In the genomic region with DNA sequence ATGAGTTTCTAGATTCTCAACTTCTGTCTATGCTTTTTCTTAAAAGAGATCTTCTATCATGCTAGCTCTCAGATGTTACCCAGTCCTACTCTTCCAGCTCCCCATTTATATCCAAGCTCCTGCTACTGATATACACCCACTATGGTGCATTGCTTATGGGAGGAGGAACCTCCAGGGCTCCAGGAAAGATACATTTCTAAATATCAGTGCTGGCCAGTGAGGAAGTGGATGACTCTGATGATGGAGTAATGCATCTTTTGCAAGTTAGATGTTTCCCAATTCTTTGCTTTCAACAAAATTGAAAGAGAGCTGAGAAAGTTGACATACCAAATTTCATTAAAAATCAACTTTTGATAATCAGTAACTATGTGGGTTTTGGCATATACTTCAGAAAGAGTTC, we compare ENCODE assay signal across 25 cellular contexts.
DNase-seq lines count a peak whose midpoint lies in the region; ATAC-seq and TF ChIP-seq lines count a peak whose summit lies in the region.
"Had no signal": no experiment of that assay in that cellular context is flagged by ENCODE, and none has a peak within 500 bp of the region (broad histone marks: within the 10 kb centered on the region; RNA-seq: fewer than 3 reads in every experiment).

No MANE protein-coding gene starts in this region.

- H3K27ac Mint-ChIP-seq in Calu3 (ENCODE audit: unreplicated experiment) = peak overlapping the region; percentile 26
- H3K27ac Mint-ChIP-seq: activated CD4-positive, alpha-beta memory T cell treated with anti-CD3 and anti-CD28 coated beads for 36 hours; activated naive CD8-positive, alpha-beta T cell treated with anti-CD3 and anti-CD28 coated beads, Interleukin-2, amount 10 ng/mL, durations not matched to agents 7 days and 5 days; CD8-positive, alpha-beta T cell; WTC11 had no signal

- intact Hi-C loops in Calu3 (cut with micrococcal nuclease; ENCODE audit: unreplicated experiment) = loop anchor here (5.0 kb wide), 1 partner anchor 114 kb away; no protein-coding TSS in a partner anchor

- no peaks in the 10 kb centered on the region for H3K79me2 ChIP-seq in trophoblast cell (ENCODE audit: control insufficient read depth, insufficient read depth, low read length, poor library complexity)
- H3K79me2 ChIP-seq: parathyroid adenoma had no signal

- no TSS peak for BruUV-seq in Calu3 (replicated peaks; lab: Mats Ljungman, UMichigan)

- H3K4me3 ChIP-seq in fibroblast of pulmonary artery (replicated peaks; ENCODE audit: low read depth, low read length) (no peak overlapping the region), trophoblast cell (ENCODE audit: low read depth, low read length) (no peak overlapping the region)
- H3K4me3 ChIP-seq: HAP-1, Peyer's patch, SK-N-MC had no signal

- no peaks in the 10 kb centered on the region for H3K27me3 Mint-ChIP-seq in Calu3 (ENCODE audit: unreplicated experiment)
- H3K27me3 Mint-ChIP-seq: activated CD4-positive, alpha-beta memory T cell treated with anti-CD3 and anti-CD28 coated beads for 36 hours; activated naive CD8-positive, alpha-beta T cell treated with anti-CD3 and anti-CD28 coated beads, Interleukin-2, amount 10 ng/mL, durations not matched to agents 7 days and 5 days; naive B cell had no signal

- H4K12ac ChIP-seq in trophoblast cell (ENCODE audit: low read depth, low read length) = no peak overlapping the region

- no peak for TF ChIP-seq CTCF in Calu3 (IDR thresholded peaks at IDR 0.05; ENCODE audit: unreplicated experiment)
- no peak for TF ChIP-seq CTCF in fibroblast of pulmonary artery (IDR thresholded peaks at IDR 0.05; ENCODE audit: low read length, missing control alignments)

- H3K9ac ChIP-seq in trophoblast cell (ENCODE audit: low read length) = no peak overlapping the region
- H3K9ac ChIP-seq: KMS-11, parathyroid adenoma had no signal

- peaks cover 10% of the 10 kb centered on the region for H3K4me1 Mint-ChIP-seq in Calu3 (ENCODE audit: low read depth, unreplicated experiment)
- H3K4me1 Mint-ChIP-seq: activated naive CD8-positive, alpha-beta T cell treated with anti-CD3 and anti-CD28 coated beads, Interleukin-2, amount 10 ng/mL, durations not matched to agents 7 days and 5 days; WTC11 had no signal

- DNase-seq in Calu3 (no peak), NOMO-1 (lab: John Stamatoyannopoulos, UW; ENCODE audit: unreplicated experiment in 2 of 2) (peak; percentile 61 to 81), fibroblast of pulmonary artery (ENCODE audit: low read depth) (peak; percentile 48), trophoblast cell (no peak), DMS 273 (lab: John Stamatoyannopoulos, UW; ENCODE audit: unreplicated experiment) (no peak)
- DNase-seq: activated CD4-positive, alpha-beta memory T cell treated with anti-CD3 and anti-CD28 coated beads for 36 hours; activated effector memory CD4-positive, alpha-beta T cell treated with Interleukin-2 at 50 U/mL for 16 hours; activated naive CD8-positive, alpha-beta T cell treated with anti-CD3 and anti-CD28 coated beads, Interleukin-2, amount 10 ng/mL, durations not matched to agents 7 days and 5 days; CD8-positive, alpha-beta T cell; cerebellar nuclear complex; DMS53; foreskin fibroblast; naive B cell; NCI-H1092; NCI-H1930; NCI-H2227 treated with DMSO at 0.1 percent for 48 hours; Peyer's patch; substantia nigra had no signal

- H3K4ac ChIP-seq in trophoblast cell (ENCODE audit: low read depth, low read length) = no peak overlapping the region

- no peak overlapping the region for H3K23ac ChIP-seq in trophoblast cell (ENCODE audit: low read length)

- H2BK5ac ChIP-seq in trophoblast cell (ENCODE audit: low read depth, low read length, poor library complexity) = no peak overlapping the region

- no peak overlapping the region for H2BK120ac ChIP-seq in trophoblast cell (ENCODE audit: insufficient read depth, low read length, poor library complexity)

- H2AFZ ChIP-seq in trophoblast cell (ENCODE audit: insufficient read depth, low read length, poor library complexity) = no peak overlapping the region

- ATAC-seq in GM21528 (IDR thresholded peaks at IDR 0.05; ENCODE audit: low FRiP score, unreplicated experiment) (no peak), GM18520 (IDR thresholded peaks at IDR 0.05; ENCODE audit: unreplicated experiment) (no peak)
- ATAC-seq: CD8-positive, alpha-beta T cell; WTC11 had no signal

- H3K4me1 ChIP-seq in trophoblast cell (ENCODE audit: control insufficient read depth in 1 of 2, insufficient read depth in 2 of 2, low read length in 2 of 2) = no peaks in the 10 kb centered on the region
- H3K4me1 ChIP-seq: HAP-1, parathyroid adenoma, Peyer's patch had no signal

- no peak overlapping the region for H3K4me2 ChIP-seq in trophoblast cell (ENCODE audit: low read length)
- H3K4me2 ChIP-seq: KMS-11 had no signal

- no peak overlapping the region for H3K4me3 Mint-ChIP-seq in Calu3 (ENCODE audit: low read depth, unreplicated experiment)
- H3K4me3 Mint-ChIP-seq: activated CD4-positive, alpha-beta memory T cell treated with anti-CD3 and anti-CD28 coated beads for 36 hours; activated naive CD8-positive, alpha-beta T cell treated with anti-CD3 and anti-CD28 coated beads, Interleukin-2, amount 10 ng/mL, durations not matched to agents 7 days and 5 days; CD8-positive, alpha-beta T cell; naive B cell; WTC11 had no signal

- no peak overlapping the region for H2AK5ac ChIP-seq in trophoblast cell (ENCODE audit: low read length)

- no peak overlapping the region for H3K14ac ChIP-seq in trophoblast cell (ENCODE audit: low read length)

- H2BK12ac ChIP-seq in trophoblast cell (ENCODE audit: low read length) = peak overlapping the region; percentile 84

- H3K36me3 ChIP-seq in trophoblast cell (ENCODE audit: control insufficient read depth in 1 of 2, insufficient read depth in 2 of 2, low read length in 2 of 2) = no peaks in the 10 kb centered on the region
- H3K36me3 ChIP-seq: HAP-1, Peyer's patch had no signal

- no peak overlapping the region for H3K27ac ChIP-seq in trophoblast cell (ENCODE audit: low read depth, low read length)
- H3K27ac ChIP-seq: KMS-11, parathyroid adenoma, Peyer's patch, SK-N-MC had no signal

- CTCF ChIA-PET in Calu3 (lab: Charles Lee) = no interaction called here

- no peak overlapping the region for H4K8ac ChIP-seq in trophoblast cell (ENCODE audit: low read depth, low read length)

- no peak overlapping the region for H4K91ac ChIP-seq in trophoblast cell (ENCODE audit: low read depth, low read length)

- no peak overlapping the region for H3K18ac ChIP-seq in trophoblast cell (ENCODE audit: low read length)

- H3K9me3 Mint-ChIP-seq in Calu3 (ENCODE audit: low read depth, unreplicated experiment) = peaks cover 6% of the 10 kb centered on the region

- peaks cover 3% of the 10 kb centered on the region for H3K9me3 ChIP-seq in trophoblast cell (ENCODE audit: insufficient read depth, low read depth, low read length)

- H3K79me1 ChIP-seq in trophoblast cell (ENCODE audit: low read length) = no peaks in the 10 kb centered on the region

- no peaks in the 10 kb centered on the region for H3K27me3 ChIP-seq in trophoblast cell (ENCODE audit: insufficient read depth, low read length)
- H3K27me3 ChIP-seq: Peyer's patch had no signal

- H3K36me3 Mint-ChIP-seq in Calu3 (ENCODE audit: insufficient read depth, unreplicated experiment) = peaks cover 6% of the 10 kb centered on the region

Comparison
In these comparisons a context has a peak if more than half of its experiments do, and no peak if none do; other contexts are left out.
1. DNase-seq: peak in NOMO-1 (2 of 2) and fibroblast of pulmonary artery (single experiment); none in Calu3 (single experiment), trophoblast cell (0 of 2) and DMS 273 (single experiment).